8 cellular contexts compared by ENCODE assay signal in the genomic region with DNA sequence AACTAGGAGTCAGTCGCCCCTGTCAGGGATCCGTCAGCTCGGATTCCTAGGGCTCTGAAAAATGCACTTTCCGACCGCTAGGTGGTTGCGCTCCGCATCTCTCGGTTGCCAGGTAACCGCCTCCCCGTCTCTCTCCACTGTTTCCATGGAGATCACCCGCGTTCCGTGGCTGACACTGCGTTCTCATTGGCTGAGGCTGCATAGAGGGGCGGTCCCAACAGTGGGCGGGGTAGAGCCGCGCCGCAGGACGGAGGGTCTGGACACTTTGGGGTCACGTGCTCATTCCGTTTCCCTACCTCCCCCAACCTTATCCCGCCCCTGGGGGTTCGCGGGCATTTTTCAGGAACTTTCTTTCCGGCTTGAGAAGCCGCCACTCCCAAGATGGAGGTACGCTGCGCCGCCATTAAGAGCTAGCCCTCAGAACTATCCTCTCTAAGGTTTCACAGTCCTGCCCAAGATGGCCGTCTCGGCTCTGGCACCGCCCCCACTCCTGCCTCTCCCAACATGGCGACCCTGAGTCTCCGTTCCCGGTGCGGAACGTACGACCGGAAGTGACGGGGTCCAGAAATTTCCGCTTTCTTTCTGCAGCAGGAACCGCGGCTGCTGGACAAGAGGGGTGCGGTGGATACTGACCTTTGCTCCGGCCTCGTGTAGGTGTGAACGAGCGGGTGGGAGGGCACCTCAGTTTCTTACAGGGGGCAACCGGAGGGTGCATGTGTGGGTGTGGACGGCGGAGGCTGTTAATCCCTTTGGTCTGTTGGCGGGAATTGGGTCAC. TPM values are rescaled to one million over a fixed set of nuclear protein-coding genes. Genes with fewer than 3 reads are reported as not detected.
DNase-seq lines count a peak whose midpoint lies in the region; ATAC-seq and TF ChIP-seq lines count a peak whose summit lies in the region.

A gene (minus strand): TSS at position 65 of the 776 bp plus-strand sequence. CDS start 105 bp downstream, outside the sequence.
A gene with protein sequence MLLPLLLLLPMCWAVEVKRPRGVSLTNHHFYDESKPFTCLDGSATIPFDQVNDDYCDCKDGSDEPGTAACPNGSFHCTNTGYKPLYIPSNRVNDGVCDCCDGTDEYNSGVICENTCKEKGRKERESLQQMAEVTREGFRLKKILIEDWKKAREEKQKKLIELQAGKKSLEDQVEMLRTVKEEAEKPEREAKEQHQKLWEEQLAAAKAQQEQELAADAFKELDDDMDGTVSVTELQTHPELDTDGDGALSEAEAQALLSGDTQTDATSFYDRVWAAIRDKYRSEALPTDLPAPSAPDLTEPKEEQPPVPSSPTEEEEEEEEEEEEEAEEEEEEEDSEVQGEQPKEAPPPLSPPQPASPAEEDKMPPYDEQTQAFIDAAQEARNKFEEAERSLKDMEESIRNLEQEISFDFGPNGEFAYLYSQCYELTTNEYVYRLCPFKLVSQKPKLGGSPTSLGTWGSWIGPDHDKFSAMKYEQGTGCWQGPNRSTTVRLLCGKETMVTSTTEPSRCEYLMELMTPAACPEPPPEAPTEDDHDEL (plus strand): TSS at position 579 of the 776 bp plus-strand sequence. CDS start 483 bp downstream, outside the sequence.

- intact Hi-C loops in psoas muscle (cut with DNase I) (no loop called here), uterus (cut with DNase I; ENCODE audit: low total_unique reads) (no loop called here)

- peak within 1 kb of the TSS; percentile 99 for H3K27ac Mint-ChIP-seq in T-helper 1 cell treated with Interleukin-12 subunit alpha and Interleukin-12 subunit beta and Interleukin-4 antibody, amounts not matched to agents 30 μg/mL and 1 μg/mL, for 36 hours

- peak within 1 kb of the TSS; percentile 100 for H3K4me3 Mint-ChIP-seq in T-helper 1 cell treated with Interleukin-12 subunit alpha and Interleukin-12 subunit beta and Interleukin-4 antibody, amounts not matched to agents 30 μg/mL and 1 μg/mL, for 36 hours

- 0 to 1% (median 1%) methylated on average over 53 of the region's 53 CpGs for WGBS in psoas muscle, 3 donors

- peak within 1 kb of the TSS; percentile 78 to 88 for H3K4me3 ChIP-seq in right atrium auricular region
- peak within 1 kb of the TSS; percentile 94 for H3K4me3 ChIP-seq in psoas muscle
- H3K4me3 ChIP-seq in uterus, result peak within 1 kb of the TSS; percentile 74

- no peaks in the 10 kb centered on the region for H3K27me3 ChIP-seq in right atrium auricular region
- no peaks in the 10 kb centered on the region for H3K27me3 ChIP-seq in psoas muscle (ENCODE audit: insufficient read depth in 3 of 3, low read length in 2 of 3)
- no peaks in the 10 kb centered on the region for H3K27me3 ChIP-seq in uterus

- TF ChIP-seq POLR2A in uterus (IDR thresholded peaks at IDR 0.05), result peak; percentile 17 to 31

- H3K27me3 Mint-ChIP-seq in T-helper 1 cell treated with Interleukin-12 subunit alpha and Interleukin-12 subunit beta and Interleukin-4 antibody, amounts not matched to agents 30 μg/mL and 1 μg/mL, for 36 hours (ENCODE audit: low read depth), result peaks cover 3% of the 10 kb centered on the region

- H3K27ac ChIP-seq in right atrium auricular region, result peak within 1 kb of the TSS; percentile 60 to 63
- H3K27ac ChIP-seq in psoas muscle, result peak within 1 kb of the TSS; percentile 79
- peak within 1 kb of the TSS; percentile 83 to 86 for H3K27ac ChIP-seq in uterus

- H3K9me3 Mint-ChIP-seq in T-helper 1 cell treated with Interleukin-12 subunit alpha and Interleukin-12 subunit beta and Interleukin-4 antibody, amounts not matched to agents 30 μg/mL and 1 μg/mL, for 36 hours, result no peaks in the 10 kb centered on the region

- peaks cover 26% of the 10 kb centered on the region for H3K36me3 ChIP-seq in right atrium auricular region
- peaks cover 0 to 39% of the 10 kb centered on the region in 2 donors for H3K36me3 ChIP-seq in psoas muscle (ENCODE audit: insufficient read depth in 1 of 2, low read depth in 1 of 2)
- no peaks in the 10 kb centered on the region for H3K36me3 ChIP-seq in uterus

- peaks cover 0 to 18% of the 10 kb centered on the region in 2 donors for H3K4me1 ChIP-seq in right atrium auricular region
- peaks cover 9% of the 10 kb centered on the region for H3K4me1 ChIP-seq in psoas muscle
- H3K4me1 ChIP-seq in uterus, result peaks cover 9% of the 10 kb centered on the region in 2 donors

- ATAC-seq in HG02884 (IDR thresholded peaks at IDR 0.05; ENCODE audit: unreplicated experiment), result peak; percentile 85
- peak; percentile 97 to 99 (median 98) for ATAC-seq in psoas muscle

- TF ChIP-seq CTCF in GM13977 (IDR thresholded peaks at IDR 0.05; ENCODE audit: extremely low read depth, insufficient read depth, missing control alignments) (peak; percentile 87), right atrium auricular region (IDR thresholded peaks at IDR 0.05) (peak; percentile 81 to 84), psoas muscle (IDR thresholded peaks at IDR 0.05) (peak; percentile 77), uterus (IDR thresholded peaks at IDR 0.05) (peak; percentile 77 to 95 (median 86))

- no peaks in the 10 kb centered on the region for H3K9me3 ChIP-seq in right atrium auricular region
- H3K9me3 ChIP-seq in psoas muscle, result no peaks in the 10 kb centered on the region
- no peaks in the 10 kb centered on the region for H3K9me3 ChIP-seq in uterus

- DNase-seq in GM13977 (ENCODE audit: low spot score), result peak; percentile 99
- DNase-seq in NCI-H146 treated with DMSO at 0.1 percent for 48 hours (lab: John Stamatoyannopoulos, UW; ENCODE audit: unreplicated experiment), result peak; percentile 100
- DNase-seq in anterior cingulate cortex (lab: John Stamatoyannopoulos, UW), result peak; percentile 98 to 100 (median 100)
- peak; percentile 99 for DNase-seq in right atrium auricular region (ENCODE audit: low spot score)
- peak; percentile 98 to 99 for DNase-seq in psoas muscle
- DNase-seq in uterus, result peak; percentile 99

- H3K36me3 Mint-ChIP-seq in T-helper 1 cell treated with Interleukin-12 subunit alpha and Interleukin-12 subunit beta and Interleukin-4 antibody, amounts not matched to agents 30 μg/mL and 1 μg/mL, for 36 hours (ENCODE audit: low read depth), result peaks cover 13% of the 10 kb centered on the region

- in situ Hi-C loops in GM13977 (cut with MboI; ENCODE audit: low pct_unique_long_range_greater_than_20kb, low sequenced_read_pairs, unreplicated experiment), result no loop called here

- peaks cover 14% of the 10 kb centered on the region for H3K4me1 Mint-ChIP-seq in T-helper 1 cell treated with Interleukin-12 subunit alpha and Interleukin-12 subunit beta and Interleukin-4 antibody, amounts not matched to agents 30 μg/mL and 1 μg/mL, for 36 hours (ENCODE audit: low read depth)

RNA-seq across cellular contexts. Expression of the first gene that starts in this region (rescaled TPM):
- total RNA-seq in right atrium auricular region, result under 1 TPM; 0.22 to 0.59 TPM
- total RNA-seq in psoas muscle, result under 1 TPM in 2 of 4 donors, not detected in 2; 0.13 to 0.17 TPM
- under 1 TPM; 0.09 to 0.87 (median 0.20) TPM for polyA plus RNA-seq in psoas muscle
- 1 to 10 TPM in 1 of 4 donors, under 1 TPM in 1, not detected in 2; 0.48 to 4.4 TPM for total RNA-seq in uterus

RNA-seq across cellular contexts. Expression of the second gene that starts in this region (rescaled TPM):
- total RNA-seq in right atrium auricular region, result 10 to 100 TPM; 78.0 to 82.8 TPM
- total RNA-seq in psoas muscle, result 10 to 100 TPM; 60.9 to 98.4 (median 74.6) TPM
- 10 to 100 TPM; 48.5 to 59.7 (median 59.7) TPM for polyA plus RNA-seq in psoas muscle
- total RNA-seq in uterus, result 100 to 1,000 TPM in 3 of 4 donors, 10 to 100 TPM in 1; 65.3 to 228 (median 155) TPM

Comparison
In these comparisons a context has a peak if more than half of its experiments do, and no peak if none do; other contexts are left out.
1. Peak in every context shown above with its lines: DNase-seq, ATAC-seq, H3K4me3 ChIP-seq and H3K27ac ChIP-seq.